ENCODE assay signal across 1 cellular context in the genomic region with DNA sequence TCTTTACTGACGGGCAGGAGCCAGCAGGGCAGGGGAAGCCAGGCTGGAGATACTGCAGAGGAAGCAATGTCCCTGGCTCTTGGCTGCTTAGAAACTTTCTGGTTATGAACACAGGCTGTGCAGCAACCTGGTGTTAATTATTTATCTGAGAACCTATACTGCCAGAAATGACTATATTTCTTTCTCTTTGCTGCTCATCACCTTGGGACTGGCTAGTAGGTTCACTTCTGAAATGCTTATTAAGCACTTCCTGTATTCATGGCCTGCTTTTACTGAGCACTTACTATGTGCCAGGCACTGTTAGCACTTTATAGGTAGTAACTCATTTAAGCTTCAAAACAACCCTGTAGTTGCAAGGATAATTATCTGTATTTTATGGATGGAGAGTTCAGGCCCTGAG.
TF ChIP-seq lines count a peak whose summit lies in the region.

No MANE protein-coding gene starts in this region.

TF ChIP-seq in HepG2, 621 proteins besides CTCF, POLR2A, EP300 and RAD21:
- TF ChIP-seq, protein P1, sequence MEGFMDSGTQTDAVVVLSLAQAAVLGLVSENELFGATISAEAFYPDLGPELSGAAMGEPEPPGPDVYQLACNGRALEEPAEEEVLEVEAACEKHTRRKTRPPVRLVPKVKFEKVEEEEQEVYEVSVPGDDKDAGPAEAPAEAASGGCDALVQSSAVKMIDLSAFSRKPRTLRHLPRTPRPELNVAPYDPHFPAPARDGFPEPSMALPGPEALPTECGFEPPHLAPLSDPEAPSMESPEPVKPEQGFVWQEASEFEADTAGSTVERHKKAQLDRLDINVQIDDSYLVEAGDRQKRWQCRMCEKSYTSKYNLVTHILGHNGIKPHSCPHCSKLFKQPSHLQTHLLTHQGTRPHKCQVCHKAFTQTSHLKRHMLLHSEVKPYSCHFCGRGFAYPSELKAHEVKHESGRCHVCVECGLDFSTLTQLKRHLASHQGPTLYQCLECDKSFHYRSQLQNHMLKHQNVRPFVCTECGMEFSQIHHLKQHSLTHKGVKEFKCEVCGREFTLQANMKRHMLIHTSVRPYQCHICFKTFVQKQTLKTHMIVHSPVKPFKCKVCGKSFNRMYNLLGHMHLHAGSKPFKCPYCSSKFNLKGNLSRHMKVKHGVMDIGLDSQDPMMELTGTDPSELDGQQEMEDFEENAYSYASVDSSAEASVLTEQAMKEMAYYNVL (CRISPR knock-in tag; IDR thresholded peaks at IDR 0.05; ENCODE audit: borderline replicate concordance): no peak
- TF ChIP-seq MAFK (conservative IDR thresholded peaks at IDR 0.05 in 1 of 2, IDR thresholded peaks at IDR 0.05 in 1 of 2; ENCODE audit: low read length in 2 of 2) (peak; percentile 2 to 49; a peak in 2 of 4 replicates), ZNF766 (CRISPR knock-in tag; IDR thresholded peaks at IDR 0.05; ENCODE audit: borderline replicate concordance) (no peak), MAFF (IDR thresholded peaks at IDR 0.05; ENCODE audit: low read depth, low read length) (0 out of 2 replicates have a peak, but pooled peaks have one; percentile 10), ZBTB1 (CRISPR knock-in tag; IDR thresholded peaks at IDR 0.05; ENCODE audit: borderline replicate concordance) (no peak), ZNF629 (CRISPR knock-in tag; conservative IDR thresholded peaks at IDR 0.05) (no peak), GLI4 (CRISPR knock-in tag; IDR thresholded peaks at IDR 0.05; ENCODE audit: borderline replicate concordance) (no peak), RBAK (CRISPR knock-in tag; IDR thresholded peaks at IDR 0.05) (no peak)
- TF ChIP-seq, protein P2, sequence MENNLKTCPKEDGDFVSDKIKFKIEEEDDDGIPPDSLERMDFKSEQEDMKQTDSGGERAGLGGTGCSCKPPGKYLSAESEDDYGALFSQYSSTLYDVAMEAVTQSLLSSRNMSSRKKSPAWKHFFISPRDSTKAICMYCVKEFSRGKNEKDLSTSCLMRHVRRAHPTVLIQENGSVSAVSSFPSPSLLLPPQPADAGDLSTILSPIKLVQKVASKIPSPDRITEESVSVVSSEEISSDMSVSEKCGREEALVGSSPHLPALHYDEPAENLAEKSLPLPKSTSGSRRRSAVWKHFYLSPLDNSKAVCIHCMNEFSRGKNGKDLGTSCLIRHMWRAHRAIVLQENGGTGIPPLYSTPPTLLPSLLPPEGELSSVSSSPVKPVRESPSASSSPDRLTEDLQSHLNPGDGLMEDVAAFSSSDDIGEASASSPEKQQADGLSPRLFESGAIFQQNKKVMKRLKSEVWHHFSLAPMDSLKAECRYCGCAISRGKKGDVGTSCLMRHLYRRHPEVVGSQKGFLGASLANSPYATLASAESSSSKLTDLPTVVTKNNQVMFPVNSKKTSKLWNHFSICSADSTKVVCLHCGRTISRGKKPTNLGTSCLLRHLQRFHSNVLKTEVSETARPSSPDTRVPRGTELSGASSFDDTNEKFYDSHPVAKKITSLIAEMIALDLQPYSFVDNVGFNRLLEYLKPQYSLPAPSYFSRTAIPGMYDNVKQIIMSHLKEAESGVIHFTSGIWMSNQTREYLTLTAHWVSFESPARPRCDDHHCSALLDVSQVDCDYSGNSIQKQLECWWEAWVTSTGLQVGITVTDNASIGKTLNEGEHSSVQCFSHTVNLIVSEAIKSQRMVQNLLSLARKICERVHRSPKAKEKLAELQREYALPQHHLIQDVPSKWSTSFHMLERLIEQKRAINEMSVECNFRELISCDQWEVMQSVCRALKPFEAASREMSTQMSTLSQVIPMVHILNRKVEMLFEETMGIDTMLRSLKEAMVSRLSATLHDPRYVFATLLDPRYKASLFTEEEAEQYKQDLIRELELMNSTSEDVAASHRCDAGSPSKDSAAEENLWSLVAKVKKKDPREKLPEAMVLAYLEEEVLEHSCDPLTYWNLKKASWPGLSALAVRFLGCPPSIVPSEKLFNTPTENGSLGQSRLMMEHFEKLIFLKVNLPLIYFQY (CRISPR knock-in tag; IDR thresholded peaks at IDR 0.05; ENCODE audit: borderline replicate concordance): no peak
TF ChIP-seq in HepG2: peak in this region for 2.
